2 cellular contexts compared by ENCODE assay signal in the genomic region with DNA sequence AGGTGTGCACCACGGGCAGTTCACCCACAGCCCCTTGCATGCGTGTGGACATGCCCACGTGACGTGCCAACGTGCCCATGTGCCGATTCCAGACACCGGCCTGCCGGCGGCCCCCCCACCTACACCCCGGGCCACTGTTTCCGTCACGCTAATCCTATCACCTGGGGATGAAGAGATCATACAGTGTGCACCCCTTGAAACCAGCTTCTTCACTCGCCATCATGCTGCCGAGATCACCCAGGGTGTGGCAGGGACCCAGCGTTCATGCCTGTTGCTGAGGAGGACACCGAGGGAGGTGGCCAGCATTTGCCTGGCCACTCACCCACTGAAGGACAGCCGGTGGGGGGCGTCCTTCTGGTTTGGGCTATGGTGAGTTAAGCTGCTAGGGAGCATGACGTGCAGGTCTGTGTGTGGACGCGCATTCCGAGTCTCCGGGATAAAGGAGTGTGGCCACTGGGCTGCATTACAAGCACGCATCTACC.
TF ChIP-seq lines count a peak whose summit lies in the region.

No MANE protein-coding gene starts in this region.

TF ChIP-seq in HCT116, 20 proteins besides CTCF, POLR2A, EP300 and RAD21:
- no peak for TF ChIP-seq TCF7L2 (IDR thresholded peaks at IDR 0.05; ENCODE audit: borderline replicate concordance, extremely low read depth, insufficient read depth, insufficient read length)
TF ChIP-seq in HCT116: peak in this region for 0.

TF ChIP-seq in K562, 482 proteins besides CTCF, POLR2A, EP300 and RAD21:
- TF ChIP-seq POLR2G (IDR thresholded peaks at IDR 0.05; ENCODE audit: low read depth, low read length), result peak; percentile 59
- TF ChIP-seq, protein P1, sequence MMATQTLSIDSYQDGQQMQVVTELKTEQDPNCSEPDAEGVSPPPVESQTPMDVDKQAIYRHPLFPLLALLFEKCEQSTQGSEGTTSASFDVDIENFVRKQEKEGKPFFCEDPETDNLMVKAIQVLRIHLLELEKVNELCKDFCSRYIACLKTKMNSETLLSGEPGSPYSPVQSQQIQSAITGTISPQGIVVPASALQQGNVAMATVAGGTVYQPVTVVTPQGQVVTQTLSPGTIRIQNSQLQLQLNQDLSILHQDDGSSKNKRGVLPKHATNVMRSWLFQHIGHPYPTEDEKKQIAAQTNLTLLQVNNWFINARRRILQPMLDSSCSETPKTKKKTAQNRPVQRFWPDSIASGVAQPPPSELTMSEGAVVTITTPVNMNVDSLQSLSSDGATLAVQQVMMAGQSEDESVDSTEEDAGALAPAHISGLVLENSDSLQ (IDR thresholded peaks at IDR 0.05), result no peak
